Comparison of ENCODE assay signal across 2 cellular contexts in genomic region chr19:55196803-55197202, GRCh38.
TF ChIP-seq lines count a peak whose summit lies in the region.

No MANE protein-coding gene starts in this region.

TF ChIP-seq in SK-N-SH treated with all-trans-retinoic acid at 6 μM for 48 hours, 23 proteins besides CTCF, POLR2A, EP300 and RAD21:
- TF ChIP-seq RARB (CRISPR knock-in tag; IDR thresholded peaks at IDR 0.05) (no peak), ISL1 (CRISPR knock-in tag; IDR thresholded peaks at IDR 0.05) (no peak), PPARA (CRISPR knock-in tag; IDR thresholded peaks at IDR 0.05; ENCODE audit: borderline replicate concordance) (no peak), CSRNP3 (CRISPR knock-in tag; IDR thresholded peaks at IDR 0.05) (no peak), CREB5 (CRISPR knock-in tag; IDR thresholded peaks at IDR 0.05; ENCODE audit: low read depth) (no peak), ZFP30 (CRISPR knock-in tag; IDR thresholded peaks at IDR 0.05) (no peak), TOX (CRISPR knock-in tag; IDR thresholded peaks at IDR 0.05; ENCODE audit: borderline replicate concordance) (no peak), TSHZ2 (CRISPR knock-in tag; IDR thresholded peaks at IDR 0.05) (no peak), ZNF8 (CRISPR knock-in tag; IDR thresholded peaks at IDR 0.05) (no peak), TCF4 (CRISPR knock-in tag; IDR thresholded peaks at IDR 0.05; ENCODE audit: borderline replicate concordance) (no peak), ZNF565 (CRISPR knock-in tag; conservative IDR thresholded peaks at IDR 0.05; ENCODE audit: low read depth) (no peak), CSDC2 (CRISPR knock-in tag; IDR thresholded peaks at IDR 0.05) (no peak), ARNTL (CRISPR knock-in tag; IDR thresholded peaks at IDR 0.05; ENCODE audit: borderline replicate concordance, low read depth) (no peak)

TF ChIP-seq in SK-N-SH, 30 proteins besides CTCF, POLR2A, EP300 and RAD21:
- no peak for TF ChIP-seq CHD2 (IDR thresholded peaks at IDR 0.05; ENCODE audit: low read length, partially characterized antibody)
- TF ChIP-seq MXI1 (IDR thresholded peaks at IDR 0.05; ENCODE audit: low read depth, low read length), result no peak
- no peak for TF ChIP-seq USF1 (IDR thresholded peaks at IDR 0.05; ENCODE audit: borderline replicate concordance, low read depth)
- TF ChIP-seq SMC3 (IDR thresholded peaks at IDR 0.05; ENCODE audit: low read depth, low read length), result no peak
- TF ChIP-seq ELF1 (IDR thresholded peaks at IDR 0.05), result no peak
- no peak for TF ChIP-seq MEF2A (IDR thresholded peaks at IDR 0.05; ENCODE audit: borderline replicate concordance, low read depth)
- TF ChIP-seq REST (IDR thresholded peaks at IDR 0.05; ENCODE audit: low read depth, low read length), result no peak
- TF ChIP-seq PBX3 (IDR thresholded peaks at IDR 0.05), result no peak
- no peak for TF ChIP-seq GABPA (IDR thresholded peaks at IDR 0.05; ENCODE audit: low read depth)
- TF ChIP-seq IRF3 (IDR thresholded peaks at IDR 0.05; ENCODE audit: low read depth, low read length), result no peak
- TF ChIP-seq YY1 (IDR thresholded peaks at IDR 0.05; ENCODE audit: low read depth), result no peak
- TF ChIP-seq NFIC (IDR thresholded peaks at IDR 0.05; ENCODE audit: borderline replicate concordance), result no peak
- no peak for TF ChIP-seq ZBTB33 (IDR thresholded peaks at IDR 0.05; ENCODE audit: borderline replicate concordance, low read depth)
TF ChIP-seq in SK-N-SH: peak in this region for 0.
